ENCODE assay signal across 1 cellular context in genomic region chr11:44561964-44562734, GRCh38.
TF ChIP-seq lines count a peak whose summit lies in the region.

No MANE protein-coding gene starts in this region.

TF ChIP-seq in HCT116, 20 proteins besides CTCF, POLR2A, EP300 and RAD21 (continued from another document):
- TF ChIP-seq, protein P1, sequence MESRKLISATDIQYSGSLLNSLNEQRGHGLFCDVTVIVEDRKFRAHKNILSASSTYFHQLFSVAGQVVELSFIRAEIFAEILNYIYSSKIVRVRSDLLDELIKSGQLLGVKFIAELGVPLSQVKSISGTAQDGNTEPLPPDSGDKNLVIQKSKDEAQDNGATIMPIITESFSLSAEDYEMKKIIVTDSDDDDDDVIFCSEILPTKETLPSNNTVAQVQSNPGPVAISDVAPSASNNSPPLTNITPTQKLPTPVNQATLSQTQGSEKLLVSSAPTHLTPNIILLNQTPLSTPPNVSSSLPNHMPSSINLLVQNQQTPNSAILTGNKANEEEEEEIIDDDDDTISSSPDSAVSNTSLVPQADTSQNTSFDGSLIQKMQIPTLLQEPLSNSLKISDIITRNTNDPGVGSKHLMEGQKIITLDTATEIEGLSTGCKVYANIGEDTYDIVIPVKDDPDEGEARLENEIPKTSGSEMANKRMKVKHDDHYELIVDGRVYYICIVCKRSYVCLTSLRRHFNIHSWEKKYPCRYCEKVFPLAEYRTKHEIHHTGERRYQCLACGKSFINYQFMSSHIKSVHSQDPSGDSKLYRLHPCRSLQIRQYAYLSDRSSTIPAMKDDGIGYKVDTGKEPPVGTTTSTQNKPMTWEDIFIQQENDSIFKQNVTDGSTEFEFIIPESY (IDR thresholded peaks at IDR 0.05; ENCODE audit: extremely low read depth, insufficient replicate concordance, low read length) = no peak
- TF ChIP-seq SIN3A (IDR thresholded peaks at IDR 0.05; ENCODE audit: low read depth) = no peak
- TF ChIP-seq, protein P2, sequence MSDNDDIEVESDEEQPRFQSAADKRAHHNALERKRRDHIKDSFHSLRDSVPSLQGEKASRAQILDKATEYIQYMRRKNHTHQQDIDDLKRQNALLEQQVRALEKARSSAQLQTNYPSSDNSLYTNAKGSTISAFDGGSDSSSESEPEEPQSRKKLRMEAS (IDR thresholded peaks at IDR 0.05) = no peak
- TF ChIP-seq CEBPB (IDR thresholded peaks at IDR 0.05; ENCODE audit: low read depth) = no peak
- TF ChIP-seq YY1 (IDR thresholded peaks at IDR 0.05; ENCODE audit: extremely low read depth, insufficient replicate concordance, low read depth, low read length) = no peak
- TF ChIP-seq EZH2phosphoT487 (IDR thresholded peaks at IDR 0.05; ENCODE audit: borderline replicate concordance) = no peak
- TF ChIP-seq SP1 (IDR thresholded peaks at IDR 0.05; ENCODE audit: low read depth) = no peak
- no peak for TF ChIP-seq ATF3 (IDR thresholded peaks at IDR 0.05)
- no peak for TF ChIP-seq ZFX (IDR thresholded peaks at IDR 0.05)
